Comparison of ENCODE assay signal across 8 cellular contexts in the genomic region with DNA sequence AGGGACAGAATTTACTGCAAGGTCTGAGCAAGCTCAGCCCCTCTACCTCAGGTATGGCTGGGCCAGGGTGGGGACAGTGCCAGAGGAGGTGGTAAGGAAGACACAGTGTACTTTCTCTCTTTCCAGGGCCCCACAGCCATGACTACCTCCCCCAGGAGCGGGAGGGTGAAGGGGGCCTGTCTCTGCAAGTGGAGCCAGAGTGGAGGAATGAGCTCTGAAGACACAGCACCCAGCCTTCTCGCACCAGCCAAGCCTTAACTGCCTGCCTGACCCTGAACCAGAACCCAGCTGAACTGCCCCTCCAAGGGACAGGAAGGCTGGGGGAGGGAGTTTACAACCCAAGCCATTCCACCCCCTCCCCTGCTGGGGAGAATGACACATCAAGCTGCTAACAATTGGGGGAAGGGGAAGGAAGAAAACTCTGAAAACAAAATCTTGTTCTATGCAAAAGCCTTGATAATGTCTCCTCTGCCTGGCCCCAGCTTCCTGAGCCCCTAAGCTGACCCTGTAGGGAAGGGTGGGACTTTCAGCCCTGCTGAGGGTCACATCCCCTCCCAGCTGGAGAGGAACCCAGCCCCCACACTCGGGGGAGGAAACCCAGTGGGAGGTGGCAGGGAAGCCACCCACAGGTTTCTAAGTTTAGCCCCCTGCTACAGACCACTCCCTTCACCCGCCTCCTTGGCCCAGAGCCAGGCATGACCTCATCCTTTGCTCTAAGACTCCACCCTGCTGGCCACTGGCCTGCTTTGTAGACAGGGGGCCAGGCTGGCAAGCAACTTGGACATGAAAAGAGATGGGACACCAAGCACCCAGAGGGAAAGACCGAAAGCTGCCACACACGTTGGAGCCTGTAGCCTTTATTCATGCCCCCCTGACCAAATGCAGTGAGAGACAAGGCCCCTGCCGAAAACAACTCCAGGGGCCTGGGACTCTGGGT. TPM values are rescaled to one million over a fixed set of nuclear protein-coding genes. Genes with fewer than 3 reads are reported as not detected.
DNase-seq lines count a peak whose midpoint lies in the region; ATAC-seq, FAIRE-seq and TF ChIP-seq lines count a peak whose summit lies in the region.

No MANE protein-coding gene starts in this region.

- H2AFZ ChIP-seq in HepG2 (ENCODE audit: low read length) = no peak overlapping the region

- H3K9me3 ChIP-seq in HepG2 (ENCODE audit: low read length) = no peaks in the 10 kb centered on the region

- TF ChIP-seq EP300 in HepG2 (IDR thresholded peaks at IDR 0.05; ENCODE audit: low read depth in 2 of 2, low read length in 2 of 2) = 0 out of 4 replicates have a peak, but pooled peaks of 1 of the 2 experiments have one; percentile 15
- TF ChIP-seq EP300 in HepG2 (CRISPR knock-in tag; IDR thresholded peaks at IDR 0.05; ENCODE audit: borderline replicate concordance) = no peak

- WGBS in HepG2 (ENCODE audit: low lambda C conversion rate) = 42% methylated on average over 7 of the region's 7 CpGs

- intact Hi-C loops in HepG2 (cut with micrococcal nuclease; ENCODE audit: unreplicated experiment) = no loop called here

- H3K4me2 ChIP-seq in HepG2 (ENCODE audit: low read depth, low read length) = peak overlapping the region; percentile 36

- peak; percentile 38 for TF ChIP-seq CTCF in HepG2 (CRISPR knock-in tag; IDR thresholded peaks at IDR 0.05)

- in situ Hi-C loops in HepG2 (cut with HindIII; ENCODE audit: extremely low pct_ligation_motif_present, low pct_unique_long_range_greater_than_20kb) = loop anchor here (10.0 to 25.0 kb wide), 2 partner anchors 196 to 337 kb away; partner anchors contain the start of gene WNT2B

- POLR2A ChIA-PET in HepG2 (lab: Yijun Ruan, JAX) = interaction anchor here (0.8 to 9.2 kb wide), 9 partner anchors 15 to 310 kb away, joined by 3 to 251 read pairs (median 4); partner anchors contain the start of genes CAPZA1, MOV10, PPM1J and ST7L

- H3K27me3 ChIP-seq in HepG2 (ENCODE audit: control insufficient read depth in 1 of 2, insufficient read depth in 2 of 2, low read length in 2 of 2) = no peaks in the 10 kb centered on the region; a peak in 1 of 5 replicates

- no peak for TF ChIP-seq RAD21 in HepG2 (CRISPR knock-in tag; IDR thresholded peaks at IDR 0.05)

- peak overlapping the region; percentile 61; the same call in 1 of the 2 replicates for H3K9ac ChIP-seq in HepG2 (ENCODE audit: insufficient read depth, low read depth, low read length)

- TF ChIP-seq POLR2A in GM12891 (IDR thresholded peaks at IDR 0.05; ENCODE audit: low read depth, low read length) (no peak), HepG2 (IDR thresholded peaks at IDR 0.05; ENCODE audit: insufficient read depth in 1 of 2, low read depth in 2 of 2, low read length in 2 of 2) (0 out of 4 replicates have a peak, but pooled peaks of 1 of the 2 experiments have one; percentile 20)

- CTCF ChIA-PET in HepG2 (lab: Yijun Ruan, JAX; ENCODE audit: low intra/inter-chr PET ratio, low total read pairs) = no interaction called here

- DNase-seq in GM12891 (ENCODE audit: insufficient read length, low spot score) = peak; percentile 68
- DNase-seq in NCI-H345 treated with DMSO at 0.1 percent for 48 hours (lab: John Stamatoyannopoulos, UW; ENCODE audit: unreplicated experiment) = peak; percentile 61
- peak; percentile 79 for DNase-seq in activated CD4-positive, alpha-beta T cell treated with anti-CD3 and anti-CD28 coated beads for 48 hours
- DNase-seq in dedifferentiated amniotic fluid mesenchymal stem cell (ENCODE audit: extremely low spot score) = peak; percentile 90
- peak; percentile 90 for DNase-seq in HepG2 (ENCODE audit: low spot score)
- peak; percentile 62 to 72 for DNase-seq in stimulated activated CD4-positive, alpha-beta T cell treated with anti-CD3 and anti-CD28 coated beads, Interleukin-4, amount 100 ng/mL, for 4 hours

- H4K20me1 ChIP-seq in HepG2 (ENCODE audit: insufficient read depth, low read length) = no peaks in the 10 kb centered on the region

- H3K4me3 ChIP-seq in HepG2 (replicated peaks in 1 of 3; ENCODE audit: insufficient read depth in 1 of 3, low read depth in 2 of 3, low read length in 3 of 3) = peak overlapping the region in 1 of 3 experiments; percentile 26; a peak in 1 of 6 replicates

- no TSS peak for BruUV-seq in HepG2 (replicated peaks; lab: Mats Ljungman, UMichigan)

- H3K4me1 ChIP-seq in HepG2 (ENCODE audit: insufficient read depth, low read length) = peaks cover 81% of the 10 kb centered on the region

- peaks cover 12% of the 10 kb centered on the region for H3K79me2 ChIP-seq in HepG2 (ENCODE audit: insufficient read depth, low read length)

- peaks cover 11 to 49% of the 10 kb centered on the region in 2 experiments for H3K36me3 ChIP-seq in HepG2 (replicated peaks in 1 of 2; ENCODE audit: control insufficient read depth in 1 of 2, insufficient read depth in 2 of 2, low read length in 2 of 2)

- H3K27ac ChIP-seq in HepG2 (ENCODE audit: extremely low read length, insufficient read depth, low read length) = peak overlapping the region; percentile 93

- ATAC-seq in HG03060 (IDR thresholded peaks at IDR 0.05; ENCODE audit: low read depth, unreplicated experiment) = peak; percentile 43
- peak; percentile 58 for ATAC-seq in HepG2
- ATAC-seq in GM19467 (IDR thresholded peaks at IDR 0.05; ENCODE audit: unreplicated experiment) = no peak

- FAIRE-seq in GM12891 (lab: Jason Lieb, UNC) = peak; percentile 33
- FAIRE-seq in HepG2 (lab: Jason Lieb, UNC) = peak; percentile 81

RNA-seq across cellular contexts. Expression of gene RHOC, which starts 6.4 kb away (rescaled TPM):
- 267 TPM for polyA plus RNA-seq in GM12891 (2012; ENCODE audit: low read depth, missing spikeins)
- 64.3 and 67.4 TPM in 2 replicates for total RNA-seq in HepG2 (2016; rRNA removed; fragmentation: Illumina TruSeq; extraction: Trizol)
- total RNA-seq in HepG2 (2016; cell fraction: cytosol; rRNA removed; fragmentation: Illumina TruSeq; extraction: Trizol; ENCODE audit: low read depth) = 40.7 and 41.9 TPM in 2 replicates
- 68.8 and 78.0 TPM in 2 replicates for total RNA-seq in HepG2 (2016; cell fraction: insoluble cytoplasmic fraction; rRNA removed; fragmentation: Illumina TruSeq; extraction: Trizol)
- 52.1 and 54.9 TPM in 2 replicates for total RNA-seq in HepG2 (2016; cell fraction: membrane; rRNA removed; fragmentation: Illumina TruSeq; extraction: Trizol)
- 31.5 and 32.7 TPM in 2 replicates for total RNA-seq in HepG2 (2016; cell fraction: nucleus; rRNA removed; fragmentation: Illumina TruSeq; extraction: Trizol)
- 182 and 203 TPM in 2 replicates for polyA plus RNA-seq in HepG2 (2011; rRNA removed)
- 242 and 267 TPM in 2 replicates for polyA plus RNA-seq in HepG2 (2011; cell fraction: cytosol; rRNA removed)
- 113 and 161 TPM in 2 replicates for polyA plus RNA-seq in HepG2 (2011; cell fraction: nucleus; rRNA removed)
- 110 and 146 TPM in 2 replicates for polyA plus RNA-seq in HepG2 (2012)
- 46.2 and 50.8 TPM in 2 replicates for polyA plus RNA-seq in HepG2 (2016; cell fraction: cytosol; fragmentation: Illumina TruSeq; extraction: Trizol; ENCODE audit: low read depth)
- polyA plus RNA-seq in HepG2 (2016; cell fraction: insoluble cytoplasmic fraction; fragmentation: Illumina TruSeq; extraction: Trizol; ENCODE audit: low read depth) = 85.4 and 98.1 TPM in 2 replicates
- polyA plus RNA-seq in HepG2 (2016; cell fraction: membrane; fragmentation: Illumina TruSeq; extraction: Trizol; ENCODE audit: low read depth) = 52.0 and 55.8 TPM in 2 replicates
- 65.0 and 66.7 TPM in 2 replicates for polyA plus RNA-seq in HepG2 (2016; cell fraction: nucleus; fragmentation: Illumina TruSeq; extraction: Trizol; ENCODE audit: insufficient read depth, low read depth)
- polyA minus RNA-seq in HepG2 (2011; rRNA and poly(A)+ RNA removed; ENCODE audit: low replicate concordance) = 93.1 and 215 TPM in 2 replicates
- 55.3 and 74.0 TPM in 2 replicates for polyA minus RNA-seq in HepG2 (2011; cell fraction: cytosol; rRNA and poly(A)+ RNA removed)
- 47.8 and 64.6 TPM in 2 replicates for polyA minus RNA-seq in HepG2 (2011; cell fraction: nucleus; rRNA and poly(A)+ RNA removed)

RNA-seq across cellular contexts. Expression of gene PPM1J, which starts 14.6 kb away (rescaled TPM):
- polyA plus RNA-seq in GM12891 (2012; ENCODE audit: low read depth, missing spikeins) = 0.44 TPM
- 0.07 TPM in 1 of 2 replicates, not detected in the other for total RNA-seq in HepG2 (2016; rRNA removed; fragmentation: Illumina TruSeq; extraction: Trizol)
- not detected in 2 replicates for total RNA-seq in HepG2 (2016; cell fraction: cytosol; rRNA removed; fragmentation: Illumina TruSeq; extraction: Trizol; ENCODE audit: low read depth)
- total RNA-seq in HepG2 (2016; cell fraction: insoluble cytoplasmic fraction; rRNA removed; fragmentation: Illumina TruSeq; extraction: Trizol) = 0.09 and 0.11 TPM in 2 replicates
- 0.12 TPM in 1 of 2 replicates, not detected in the other for total RNA-seq in HepG2 (2016; cell fraction: membrane; rRNA removed; fragmentation: Illumina TruSeq; extraction: Trizol)
- not detected in 2 replicates for total RNA-seq in HepG2 (2016; cell fraction: nucleus; rRNA removed; fragmentation: Illumina TruSeq; extraction: Trizol)
- polyA plus RNA-seq in HepG2 (2011; rRNA removed) = 0.22 and 0.50 TPM in 2 replicates
- polyA plus RNA-seq in HepG2 (2011; cell fraction: cytosol; rRNA removed) = 0.36 and 0.40 TPM in 2 replicates
- polyA plus RNA-seq in HepG2 (2011; cell fraction: nucleus; rRNA removed) = 1.2 TPM in 2 replicates
- 0.32 and 0.37 TPM in 2 replicates for polyA plus RNA-seq in HepG2 (2012)
- polyA plus RNA-seq in HepG2 (2016; cell fraction: cytosol; fragmentation: Illumina TruSeq; extraction: Trizol; ENCODE audit: low read depth) = not detected in 2 replicates
- polyA plus RNA-seq in HepG2 (2016; cell fraction: insoluble cytoplasmic fraction; fragmentation: Illumina TruSeq; extraction: Trizol; ENCODE audit: low read depth) = not detected in 2 replicates
- polyA plus RNA-seq in HepG2 (2016; cell fraction: membrane; fragmentation: Illumina TruSeq; extraction: Trizol; ENCODE audit: low read depth) = 0.09 TPM in 1 of 2 replicates, not detected in the other
- polyA plus RNA-seq in HepG2 (2016; cell fraction: nucleus; fragmentation: Illumina TruSeq; extraction: Trizol; ENCODE audit: insufficient read depth, low read depth) = not detected in 2 replicates
- 0.30 and 0.49 TPM in 2 replicates for polyA minus RNA-seq in HepG2 (2011; rRNA and poly(A)+ RNA removed; ENCODE audit: low replicate concordance)
- not detected in 2 replicates for polyA minus RNA-seq in HepG2 (2011; cell fraction: cytosol; rRNA and poly(A)+ RNA removed)
- not detected in 2 replicates for polyA minus RNA-seq in HepG2 (2011; cell fraction: nucleus; rRNA and poly(A)+ RNA removed)

RNA-seq across cellular contexts. Expression of gene MOV10, which starts 26.1 kb away (rescaled TPM):
- polyA plus RNA-seq in GM12891 (2012; ENCODE audit: low read depth, missing spikeins) = 59.1 TPM
- 38.0 and 56.4 TPM in 2 replicates for total RNA-seq in HepG2 (2016; rRNA removed; fragmentation: Illumina TruSeq; extraction: Trizol)
- total RNA-seq in HepG2 (2016; cell fraction: cytosol; rRNA removed; fragmentation: Illumina TruSeq; extraction: Trizol; ENCODE audit: low read depth) = 8.9 and 12.9 TPM in 2 replicates
- 38.3 and 56.0 TPM in 2 replicates for total RNA-seq in HepG2 (2016; cell fraction: insoluble cytoplasmic fraction; rRNA removed; fragmentation: Illumina TruSeq; extraction: Trizol)
- total RNA-seq in HepG2 (2016; cell fraction: membrane; rRNA removed; fragmentation: Illumina TruSeq; extraction: Trizol) = 16.5 and 18.1 TPM in 2 replicates
- total RNA-seq in HepG2 (2016; cell fraction: nucleus; rRNA removed; fragmentation: Illumina TruSeq; extraction: Trizol) = 73.8 and 86.8 TPM in 2 replicates
- 58.2 and 70.6 TPM in 2 replicates for polyA plus RNA-seq in HepG2 (2011; rRNA removed)
- polyA plus RNA-seq in HepG2 (2011; cell fraction: cytosol; rRNA removed) = 29.1 and 29.4 TPM in 2 replicates
- 312 and 401 TPM in 2 replicates for polyA plus RNA-seq in HepG2 (2011; cell fraction: nucleus; rRNA removed)
- polyA plus RNA-seq in HepG2 (2012) = 49.6 and 55.9 TPM in 2 replicates
- 11.5 and 13.4 TPM in 2 replicates for polyA plus RNA-seq in HepG2 (2016; cell fraction: cytosol; fragmentation: Illumina TruSeq; extraction: Trizol; ENCODE audit: low read depth)
- 53.0 and 64.1 TPM in 2 replicates for polyA plus RNA-seq in HepG2 (2016; cell fraction: insoluble cytoplasmic fraction; fragmentation: Illumina TruSeq; extraction: Trizol; ENCODE audit: low read depth)
- polyA plus RNA-seq in HepG2 (2016; cell fraction: membrane; fragmentation: Illumina TruSeq; extraction: Trizol; ENCODE audit: low read depth) = 20.2 and 20.9 TPM in 2 replicates
- 253 and 261 TPM in 2 replicates for polyA plus RNA-seq in HepG2 (2016; cell fraction: nucleus; fragmentation: Illumina TruSeq; extraction: Trizol; ENCODE audit: insufficient read depth, low read depth)
- polyA minus RNA-seq in HepG2 (2011; rRNA and poly(A)+ RNA removed; ENCODE audit: low replicate concordance) = 73.5 and 79.2 TPM in 2 replicates
- polyA minus RNA-seq in HepG2 (2011; cell fraction: cytosol; rRNA and poly(A)+ RNA removed) = 22.2 and 39.1 TPM in 2 replicates
- 92.0 and 96.2 TPM in 2 replicates for polyA minus RNA-seq in HepG2 (2011; cell fraction: nucleus; rRNA and poly(A)+ RNA removed)
